In the genomic region with DNA sequence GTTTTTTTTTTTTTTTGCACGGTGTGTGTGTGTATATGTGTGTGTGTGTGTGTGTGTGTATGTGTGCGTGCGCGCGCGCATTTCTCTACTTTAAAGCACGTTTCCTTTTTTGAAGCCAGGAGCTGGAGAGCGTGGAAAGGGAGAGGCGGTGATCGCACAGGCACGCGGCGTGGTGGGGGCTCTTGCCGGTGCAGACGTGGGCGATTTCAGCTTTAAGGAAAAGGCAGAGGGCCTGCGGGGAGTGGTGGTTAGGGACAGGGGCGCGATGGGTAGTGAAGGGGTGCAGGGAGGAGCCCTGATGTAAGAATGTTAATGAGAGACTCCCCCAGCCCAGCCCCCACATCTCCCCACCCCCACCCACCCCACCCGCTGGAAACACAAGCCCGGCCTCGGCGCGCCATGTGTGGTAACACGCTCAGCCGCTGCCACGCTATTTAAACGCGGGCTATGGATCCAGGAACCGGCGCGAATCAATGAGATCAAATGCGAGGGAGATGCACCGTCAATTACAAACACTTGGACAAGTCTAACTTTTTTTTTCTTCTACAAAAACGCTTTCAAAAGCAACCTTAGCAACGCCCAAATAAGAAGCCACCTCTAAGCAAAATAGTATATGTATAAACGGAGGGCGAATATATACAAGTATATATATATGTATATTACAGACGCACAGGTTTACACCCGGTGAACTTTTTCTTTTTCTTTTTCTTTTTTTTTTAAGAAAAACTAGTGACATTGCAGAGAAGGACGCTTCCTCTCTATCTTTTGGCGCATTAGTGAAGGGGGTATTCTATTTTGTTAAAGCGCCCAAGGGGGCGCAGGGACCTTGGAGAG, we compare ENCODE assay signal across 9 cellular contexts. TPM values are rescaled to one million over a fixed set of nuclear protein-coding genes. Genes with fewer than 3 reads are reported as not detected.
A peak's percentile ranks its signal among the peaks of the same experiment; 100 is the strongest.
DNase-seq lines count a peak whose midpoint lies in the region; ATAC-seq, FAIRE-seq and TF ChIP-seq lines count a peak whose summit lies in the region.
"Had no signal": no experiment of that assay in that cellular context is flagged by ENCODE, and none has a peak within 500 bp of the region (broad histone marks: within the 10 kb centered on the region; RNA-seq: fewer than 3 reads in every experiment).

A gene with protein sequence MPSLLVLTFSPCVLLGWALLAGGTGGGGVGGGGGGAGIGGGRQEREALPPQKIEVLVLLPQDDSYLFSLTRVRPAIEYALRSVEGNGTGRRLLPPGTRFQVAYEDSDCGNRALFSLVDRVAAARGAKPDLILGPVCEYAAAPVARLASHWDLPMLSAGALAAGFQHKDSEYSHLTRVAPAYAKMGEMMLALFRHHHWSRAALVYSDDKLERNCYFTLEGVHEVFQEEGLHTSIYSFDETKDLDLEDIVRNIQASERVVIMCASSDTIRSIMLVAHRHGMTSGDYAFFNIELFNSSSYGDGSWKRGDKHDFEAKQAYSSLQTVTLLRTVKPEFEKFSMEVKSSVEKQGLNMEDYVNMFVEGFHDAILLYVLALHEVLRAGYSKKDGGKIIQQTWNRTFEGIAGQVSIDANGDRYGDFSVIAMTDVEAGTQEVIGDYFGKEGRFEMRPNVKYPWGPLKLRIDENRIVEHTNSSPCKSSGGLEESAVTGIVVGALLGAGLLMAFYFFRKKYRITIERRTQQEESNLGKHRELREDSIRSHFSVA (plus strand): TSS at position 463 of the 834 bp plus-strand sequence. CDS start 456 bp downstream, outside the sequence.

- no peaks in the 10 kb centered on the region for H3K9me1 ChIP-seq in keratinocyte (ENCODE audit: control insufficient read depth, extremely low read depth, insufficient read depth, low read length)

- peaks cover 6% of the 10 kb centered on the region for H3K36me3 Mint-ChIP-seq in stimulated activated effector memory CD8-positive, alpha-beta T cell treated with anti-CD3 and anti-CD28 coated beads, Interleukin-12 subunit alpha, Interleukin-12 subunit beta, amount 100 ng/mL, for 72 hours

- TF ChIP-seq POLR2A in body of pancreas (IDR thresholded peaks at IDR 0.05) = no peak

- no peak for FAIRE-seq in keratinocyte (lab: Jason Lieb, UNC)
- FAIRE-seq: islet of Langerhans had no signal

- dilution Hi-C loops in keratinocyte (cut with MboI; ENCODE audit: extremely low pct_ligation_motif_present, low sequenced_read_pairs) = no loop called here

- TF ChIP-seq CTCF in BE2C (IDR thresholded peaks at IDR 0.05; ENCODE audit: low read depth, low read length) = no peak
- TF ChIP-seq CTCF in body of pancreas (IDR thresholded peaks at IDR 0.05) = no peak
- no peak for TF ChIP-seq CTCF in keratinocyte (optimal IDR thresholded peaks at IDR 0.05 in 1 of 3, IDR thresholded peaks at IDR 0.05 in 1 of 3, conservative IDR thresholded peaks at IDR 0.05 in 1 of 3; ENCODE audit: extremely low read depth in 1 of 3, insufficient read depth in 2 of 3, low read length in 3 of 3)

- no peaks in the 10 kb centered on the region for H3K9me3 ChIP-seq in BE2C
- H3K9me3 ChIP-seq in body of pancreas = no peaks in the 10 kb centered on the region
- no peaks in the 10 kb centered on the region for H3K9me3 ChIP-seq in keratinocyte (ENCODE audit: control insufficient read depth, low read depth, low read length)

- H4K20me1 ChIP-seq in keratinocyte (ENCODE audit: control insufficient read depth, extremely low read depth, insufficient read depth, low read length) = no peaks in the 10 kb centered on the region

- intact Hi-C loops in body of pancreas (cut with DNase I) = no loop called here

- no peak within 1 kb of the TSS for H3K27ac Mint-ChIP-seq in stimulated activated effector memory CD8-positive, alpha-beta T cell treated with anti-CD3 and anti-CD28 coated beads, Interleukin-12 subunit alpha, Interleukin-12 subunit beta, amount 100 ng/mL, for 72 hours

- peak within 1 kb of the TSS; percentile 94 for H3K4me2 ChIP-seq in keratinocyte (ENCODE audit: control insufficient read depth, extremely low read depth, insufficient read depth, low read depth, low read length)

- H3K4me3 ChIP-seq in BE2C (ENCODE audit: low read depth, low read length) (peak within 1 kb of the TSS; percentile 62), body of pancreas (peak within 1 kb of the TSS; percentile 13 to 17), keratinocyte (ENCODE audit: control insufficient read depth in 2 of 3, extremely low read depth in 1 of 3, insufficient read depth in 2 of 3, low read depth in 1 of 3, low read length in 3 of 3) (peak within 1 kb of the TSS; percentile 45 to 77 (median 72))

- DNase-seq in BE2C = no peak
- DNase-seq in body of pancreas = peak in 1 of 4 donors; percentile 15
- no peak for DNase-seq in keratinocyte (ENCODE audit: low read depth, low spot score)
- DNase-seq in stimulated activated effector memory CD8-positive, alpha-beta T cell treated with anti-CD3 and anti-CD28 coated beads, Interleukin-12 subunit alpha, Interleukin-12 subunit beta, amount 100 ng/mL, for 72 hours (ENCODE audit: low spot score in 2 of 2) = no peak
- no peak for DNase-seq in SKM-1 treated with dmso at 0.1 percent for 144 hours (lab: John Stamatoyannopoulos, UW; ENCODE audit: unreplicated experiment)
- no peak for DNase-seq in NCI-H82 (lab: John Stamatoyannopoulos, UW)

- TF ChIP-seq EP300 in Ishikawa (IDR thresholded peaks at IDR 0.05; ENCODE audit: borderline replicate concordance) = no peak

- no peak for ATAC-seq in body of pancreas
- ATAC-seq in stimulated activated effector memory CD8-positive, alpha-beta T cell treated with anti-CD3 and anti-CD28 coated beads, Interleukin-12 subunit alpha, Interleukin-12 subunit beta, amount 100 ng/mL, for 72 hours = no peak
- no peak for ATAC-seq in HG03095 (IDR thresholded peaks at IDR 0.05; ENCODE audit: unreplicated experiment)

- H3K27ac ChIP-seq in body of pancreas (peak within 1 kb of the TSS in 2 of 4 donors; percentile 8 to 12), keratinocyte (ENCODE audit: control insufficient read depth, insufficient read depth, low read length) (no peak within 1 kb of the TSS)

- H3K4me1 Mint-ChIP-seq in stimulated activated effector memory CD8-positive, alpha-beta T cell treated with anti-CD3 and anti-CD28 coated beads, Interleukin-12 subunit alpha, Interleukin-12 subunit beta, amount 100 ng/mL, for 72 hours = peaks cover 22% of the 10 kb centered on the region

- H3K27me3 ChIP-seq in BE2C = peaks cover 60% of the 10 kb centered on the region
- peaks cover 0 to 5% of the 10 kb centered on the region in 2 donors for H3K27me3 ChIP-seq in body of pancreas
- H3K27me3 ChIP-seq in keratinocyte (ENCODE audit: control insufficient read depth, extremely low read depth, insufficient read depth, low read length) = peaks cover 34% of the 10 kb centered on the region

- TF ChIP-seq RAD21 in Ishikawa (IDR thresholded peaks at IDR 0.05; ENCODE audit: low read depth) = no peak

- H3K4me3 Mint-ChIP-seq in stimulated activated effector memory CD8-positive, alpha-beta T cell treated with anti-CD3 and anti-CD28 coated beads, Interleukin-12 subunit alpha, Interleukin-12 subunit beta, amount 100 ng/mL, for 72 hours = peak within 1 kb of the TSS; percentile 58

- H2AFZ ChIP-seq in keratinocyte (ENCODE audit: control insufficient read depth, low read length) = peak within 1 kb of the TSS; percentile 80

- no peaks in the 10 kb centered on the region for H3K9me3 Mint-ChIP-seq in stimulated activated effector memory CD8-positive, alpha-beta T cell treated with anti-CD3 and anti-CD28 coated beads, Interleukin-12 subunit alpha, Interleukin-12 subunit beta, amount 100 ng/mL, for 72 hours

- H3K79me2 ChIP-seq in keratinocyte (ENCODE audit: control insufficient read depth, insufficient read depth, low read length) = no peaks in the 10 kb centered on the region

- H3K4me1 ChIP-seq in BE2C (no peaks in the 10 kb centered on the region), body of pancreas (peaks cover 29% of the 10 kb centered on the region), keratinocyte (ENCODE audit: control insufficient read depth, extremely low read depth, insufficient read depth, low read length) (peaks cover 24% of the 10 kb centered on the region)

- peak within 1 kb of the TSS; percentile 11 for H3K9ac ChIP-seq in keratinocyte (ENCODE audit: control insufficient read depth, extremely low read depth, insufficient read depth, low read length)

- 1 to 3% methylated on average over 43 to 44 of the region's 44 CpGs for WGBS in body of pancreas, 2 donors

- H3K36me3 ChIP-seq in BE2C (no peaks in the 10 kb centered on the region), body of pancreas (replicated peaks in 1 of 2; ENCODE audit: insufficient read depth in 1 of 2, low read depth in 2 of 2) (no peaks in the 10 kb centered on the region), keratinocyte (ENCODE audit: control insufficient read depth in 2 of 2, extremely low read depth in 1 of 2, insufficient read depth in 2 of 2, low read length in 2 of 2) (no peaks in the 10 kb centered on the region)

TF ChIP-seq in Ishikawa, 13 proteins besides CTCF, POLR2A, EP300 and RAD21 (continues in another document):
- TF ChIP-seq TCF12 (IDR thresholded peaks at IDR 0.05; ENCODE audit: low read depth) (no peak), CEBPB (IDR thresholded peaks at IDR 0.05) (no peak), TEAD4 (IDR thresholded peaks at IDR 0.05) (no peak), ZBTB7A (IDR thresholded peaks at IDR 0.05; ENCODE audit: low read depth) (peak; percentile 50; the same call in 1 of the 2 replicates), FOXM1 (IDR thresholded peaks at IDR 0.05; ENCODE audit: borderline replicate concordance, low read depth) (no peak), NFIC (IDR thresholded peaks at IDR 0.05) (no peak)
- TF ChIP-seq, protein P1, sequence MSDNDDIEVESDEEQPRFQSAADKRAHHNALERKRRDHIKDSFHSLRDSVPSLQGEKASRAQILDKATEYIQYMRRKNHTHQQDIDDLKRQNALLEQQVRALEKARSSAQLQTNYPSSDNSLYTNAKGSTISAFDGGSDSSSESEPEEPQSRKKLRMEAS (IDR thresholded peaks at IDR 0.05) = peak; percentile 88
- TF ChIP-seq, protein P2, sequence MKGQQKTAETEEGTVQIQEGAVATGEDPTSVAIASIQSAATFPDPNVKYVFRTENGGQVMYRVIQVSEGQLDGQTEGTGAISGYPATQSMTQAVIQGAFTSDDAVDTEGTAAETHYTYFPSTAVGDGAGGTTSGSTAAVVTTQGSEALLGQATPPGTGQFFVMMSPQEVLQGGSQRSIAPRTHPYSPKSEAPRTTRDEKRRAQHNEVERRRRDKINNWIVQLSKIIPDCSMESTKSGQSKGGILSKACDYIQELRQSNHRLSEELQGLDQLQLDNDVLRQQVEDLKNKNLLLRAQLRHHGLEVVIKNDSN (IDR thresholded peaks at IDR 0.05) = no peak

RNA-seq across cellular contexts. Expression of the gene that starts here (rescaled TPM):
- polyA plus RNA-seq in BE2C (2012; ENCODE audit: insufficient read depth, insufficient read length, low read depth) = 1.7 TPM
- 1 to 10 TPM; 2.6 to 4.7 TPM for total RNA-seq in body of pancreas
- 0.01 to 0.55 TPM (median 0.12 TPM) in 3 replicates for polyA plus RNA-seq in keratinocyte
- polyA plus RNA-seq in keratinocyte (2011; ENCODE audit: low read depth) = 0.39 TPM
- 0.06 and 0.12 TPM in 2 replicates for polyA plus RNA-seq in keratinocyte (2011; cell fraction: cytosol; rRNA removed)
- polyA plus RNA-seq in keratinocyte (2011; cell fraction: nucleus; rRNA removed) = 0.29 and 0.53 TPM in 2 replicates
- 0.05 and 0.47 TPM in 2 replicates for polyA plus RNA-seq in keratinocyte (2012; ENCODE audit: low replicate concordance)
- 0.10 to 1.2 TPM in 2 of 3 replicates, not detected in the other for polyA minus RNA-seq in keratinocyte
- polyA minus RNA-seq in keratinocyte (2011; cell fraction: cytosol; rRNA and poly(A)+ RNA removed) = not detected
- 0.21 and 1.7 TPM in 2 replicates for polyA minus RNA-seq in keratinocyte (2011; cell fraction: nucleus; rRNA and poly(A)+ RNA removed)

Comparison
In these comparisons a context has a peak if more than half of its experiments do, and no peak if none do; other contexts are left out.
1. H3K4me3 ChIP-seq: peak in every context shown above with its lines; median percentile 72 in keratinocyte; 62 in BE2C; 15 in body of pancreas.